ENCODE assay signal across 8 cellular contexts in the genomic region with DNA sequence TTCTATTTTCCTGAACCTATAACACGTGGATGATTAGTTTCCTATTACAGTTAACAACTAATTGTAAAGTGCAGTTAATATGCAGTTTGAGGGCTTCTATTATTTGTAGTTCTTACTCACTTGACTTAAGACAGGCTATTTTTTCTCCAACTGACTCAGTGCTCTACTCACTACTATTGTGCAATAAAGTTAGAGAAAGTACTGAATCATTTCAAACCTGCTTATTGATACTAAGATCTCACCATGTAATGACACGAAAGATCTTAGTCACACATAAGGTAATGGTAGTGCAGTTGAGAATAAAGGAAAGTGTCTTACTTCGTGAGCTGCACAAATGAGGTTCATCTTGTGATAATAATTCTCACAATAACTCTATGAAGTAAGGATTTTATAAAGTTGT. TPM values are rescaled to one million over a fixed set of nuclear protein-coding genes. Genes with fewer than 3 reads are reported as not detected.
A peak's percentile ranks its signal among the peaks of the same experiment; 100 is the strongest.
DNase-seq lines count a peak whose midpoint lies in the region; ATAC-seq and TF ChIP-seq lines count a peak whose summit lies in the region.

No MANE protein-coding gene starts in this region.

- TF ChIP-seq CTCF in lower lobe of right lung (IDR thresholded peaks at IDR 0.05) (no peak), sigmoid colon (IDR thresholded peaks at IDR 0.05) (no peak)

- peak; percentile 62 for ATAC-seq in HG02885 (IDR thresholded peaks at IDR 0.05; ENCODE audit: poor library complexity, unreplicated experiment)
- peak; percentile 96 for ATAC-seq in activated naive CD8-positive, alpha-beta T cell treated with anti-CD3 and anti-CD28 coated beads, Interleukin-2, amount 50 U/mL, for 24 hours
- ATAC-seq in lower lobe of right lung, result peak; percentile 9 to 67

- no peaks in the 10 kb centered on the region for H3K36me3 Mint-ChIP-seq in activated naive CD8-positive, alpha-beta T cell treated with anti-CD3 and anti-CD28 coated beads, Interleukin-2, amount 50 U/mL, for 24 hours (ENCODE audit: low read depth)

- H3K36me3 ChIP-seq in lower lobe of right lung, result no peaks in the 10 kb centered on the region
- H3K36me3 ChIP-seq in sigmoid colon, result no peaks in the 10 kb centered on the region

- no peak for TF ChIP-seq POLR2A in sigmoid colon (IDR thresholded peaks at IDR 0.05)

- 77 to 81% methylated on average over 3 of the region's 3 CpGs for WGBS in sigmoid colon, 2 donors

- intact Hi-C loops in lower lobe of right lung (cut with DNase I), result no loop called here
- intact Hi-C loops in sigmoid colon (cut with DNase I), result no loop called here

- H3K9me3 Mint-ChIP-seq in activated naive CD8-positive, alpha-beta T cell treated with anti-CD3 and anti-CD28 coated beads, Interleukin-2, amount 50 U/mL, for 24 hours, result peaks cover 10% of the 10 kb centered on the region

- H3K4me1 ChIP-seq in lower lobe of right lung (no peaks in the 10 kb centered on the region), sigmoid colon (no peaks in the 10 kb centered on the region)

- H3K9me3 ChIP-seq in lower lobe of right lung (peaks cover 8% of the 10 kb centered on the region), sigmoid colon (no peaks in the 10 kb centered on the region)

- H3K27me3 ChIP-seq in lower lobe of right lung (ENCODE audit: low read depth) (no peaks in the 10 kb centered on the region), sigmoid colon (no peaks in the 10 kb centered on the region)

- no peaks in the 10 kb centered on the region for H3K27me3 Mint-ChIP-seq in activated naive CD8-positive, alpha-beta T cell treated with anti-CD3 and anti-CD28 coated beads, Interleukin-2, amount 50 U/mL, for 24 hours

- no peak overlapping the region for H3K27ac Mint-ChIP-seq in activated naive CD8-positive, alpha-beta T cell treated with anti-CD3 and anti-CD28 coated beads, Interleukin-2, amount 50 U/mL, for 24 hours

- peaks cover 23% of the 10 kb centered on the region for H3K4me1 Mint-ChIP-seq in activated naive CD8-positive, alpha-beta T cell treated with anti-CD3 and anti-CD28 coated beads, Interleukin-2, amount 50 U/mL, for 24 hours

- DNase-seq in GM03348 (ENCODE audit: low spot score), result peak; percentile 58
- DNase-seq in activated naive CD8-positive, alpha-beta T cell treated with anti-CD3 and anti-CD28 coated beads, Interleukin-2, amount 50 U/mL, for 24 hours, result no peak
- no peak for DNase-seq in lower lobe of right lung
- DNase-seq in NK-92 treated with Interleukin-12 subunit alpha and Interleukin-12 subunit beta, amount 100 ng/mL, for 24 hours (lab: John Stamatoyannopoulos, UW), result no peak
- no peak for DNase-seq in dermis blood vessel endothelial cell
- no peak for DNase-seq in sigmoid colon
- no peak for DNase-seq in mesenteric fat pad (ENCODE audit: low spot score)

- no peak overlapping the region for H3K27ac ChIP-seq in lower lobe of right lung
- H3K27ac ChIP-seq in sigmoid colon, result no peak overlapping the region

- H3K4me3 ChIP-seq in lower lobe of right lung, result no peak overlapping the region
- H3K4me3 ChIP-seq in sigmoid colon, result no peak overlapping the region

- no peak overlapping the region for H3K4me3 Mint-ChIP-seq in activated naive CD8-positive, alpha-beta T cell treated with anti-CD3 and anti-CD28 coated beads, Interleukin-2, amount 50 U/mL, for 24 hours

- TF ChIP-seq EP300 in sigmoid colon (IDR thresholded peaks at IDR 0.05), result no peak

RNA-seq across cellular contexts. Expression of a gene that starts 22.8 kb away (rescaled TPM):
- total RNA-seq in lower lobe of right lung (834 TPM), dermis blood vessel endothelial cell (327 and 538 TPM in 2 replicates), sigmoid colon (100 to 1,000 TPM; 266 to 478 (median 371) TPM), mesenteric fat pad (611 TPM)
- polyA plus RNA-seq in sigmoid colon, result 100 to 1,000 TPM; 147 to 285 (median 154) TPM

Comparison
In these comparisons a context has a peak if more than half of its experiments do, and no peak if none do; other contexts are left out.
1. ATAC-seq: peak in every context shown above with its lines; median percentile 96 in activated naive CD8-positive, alpha-beta T cell treated with anti-CD3 and anti-CD28 coated beads, Interleukin-2, amount 50 U/mL, for 24 hours; 62 in HG02885; 38 in lower lobe of right lung.